In genomic region chr10:110158051-110159005, GRCh38 we compare ENCODE assay signal across 16 cellular contexts.
"Had no signal": no experiment of that assay in that cellular context is flagged by ENCODE, and none has a peak within 500 bp of the region (broad histone marks: within the 10 kb centered on the region; RNA-seq: fewer than 3 reads in every experiment).

No MANE protein-coding gene starts in this region.

- H3K4me1 ChIP-seq: adrenal gland, foreskin keratinocyte, tibial artery had no signal

- H3K27me3 ChIP-seq: adrenal gland, colonic mucosa had no signal

- H3K9me3 ChIP-seq: adrenal gland, colonic mucosa, SK-N-SH, tibial artery had no signal

- DNase-seq: activated CD4-positive, alpha-beta T cell treated with anti-CD3 and anti-CD28 coated beads for 1 hour; activated CD4-positive, alpha-beta T cell treated with anti-CD3 and anti-CD28 coated beads, Interleukin-2, amount 50 U/mL, for 4 hours; activated naive CD4-positive, alpha-beta T cell treated with anti-CD3 and anti-CD28 coated beads for 36 hours; adrenal gland; central memory CD4-positive, alpha-beta T cell; colonic mucosa; effector CD4-positive, alpha-beta T cell; foreskin keratinocyte; left cardiac atrium; midbrain; Right ventricle myocardium superior; SK-N-SH; T-helper 1 cell; T1000; tibial artery had no signal

- H3K36me3 ChIP-seq: adrenal gland, colonic mucosa, tibial artery had no signal

- H3K4me3 ChIP-seq: adrenal gland, colonic mucosa, lung, tibial artery had no signal

- H3K27ac ChIP-seq: adrenal gland, colonic mucosa, foreskin keratinocyte, tibial artery had no signal
